9 cellular contexts compared by ENCODE assay signal in the genomic region with DNA sequence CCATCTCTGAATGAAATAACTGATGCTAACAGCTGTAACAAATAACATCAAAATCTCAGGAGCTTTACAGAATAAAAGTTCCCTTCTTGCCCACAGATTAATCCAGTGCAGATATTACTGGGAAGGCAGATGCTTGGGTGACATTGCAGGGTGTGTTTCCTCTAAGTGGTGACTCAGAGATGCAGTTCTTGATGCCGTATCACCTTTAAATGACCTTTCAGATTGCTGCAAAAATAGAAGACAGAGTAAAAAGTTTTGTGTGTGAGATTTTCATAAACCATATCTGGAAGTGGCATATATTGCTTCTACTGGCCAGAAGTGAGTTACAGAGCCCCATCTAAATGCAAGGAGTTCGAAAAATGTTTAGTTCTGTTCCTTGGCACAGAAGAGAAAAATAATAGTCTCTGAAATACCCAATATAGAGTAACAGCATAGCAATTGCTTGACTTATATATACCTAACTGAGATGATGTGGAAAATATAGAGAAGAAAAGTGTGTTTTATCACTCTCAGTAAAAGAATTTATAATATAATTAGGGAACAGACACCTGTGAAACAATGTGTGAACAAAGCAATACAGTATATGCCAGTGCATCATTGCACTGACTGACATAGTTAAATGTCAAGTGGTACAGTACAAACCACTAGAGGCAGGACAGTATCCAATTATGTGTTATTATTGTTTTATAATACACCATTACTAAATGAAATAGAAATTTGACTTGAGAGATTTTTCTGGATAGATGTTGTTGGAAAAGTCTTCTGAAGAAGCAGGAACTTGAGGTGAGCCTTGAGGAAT.
DNase-seq lines count a peak whose midpoint lies in the region; ATAC-seq, FAIRE-seq and TF ChIP-seq lines count a peak whose summit lies in the region.
"Had no signal": no experiment of that assay in that cellular context is flagged by ENCODE, and none has a peak within 500 bp of the region (broad histone marks: within the 10 kb centered on the region; RNA-seq: fewer than 3 reads in every experiment).

No MANE protein-coding gene starts in this region.

- H3K4me3 Mint-ChIP-seq in T-helper 1 cell treated with Interleukin-12 subunit alpha and Interleukin-12 subunit beta and Interleukin-4 antibody, amounts not matched to agents 30 μg/mL and 1 μg/mL, for 36 hours = peak overlapping the region; percentile 4
- peak overlapping the region in 1 of 2 donors; percentile 0 for H3K4me3 Mint-ChIP-seq in stimulated activated naive CD8-positive, alpha-beta T cell treated with anti-CD3 and anti-CD28 coated beads, Interleukin-15, amount 100 ng/mL, for 72 hours
- H3K4me3 Mint-ChIP-seq: neural crest cell had no signal

- H3K27me3 Mint-ChIP-seq in T-helper 1 cell treated with Interleukin-12 subunit alpha and Interleukin-12 subunit beta and Interleukin-4 antibody, amounts not matched to agents 30 μg/mL and 1 μg/mL, for 36 hours (ENCODE audit: low read depth) = no peaks in the 10 kb centered on the region
- H3K27me3 Mint-ChIP-seq in stimulated activated naive CD8-positive, alpha-beta T cell treated with anti-CD3 and anti-CD28 coated beads, Interleukin-15, amount 100 ng/mL, for 72 hours = no peaks in the 10 kb centered on the region

- H3K4me1 ChIP-seq in pancreas = no peaks in the 10 kb centered on the region
- no peaks in the 10 kb centered on the region for H3K4me1 ChIP-seq in aorta (ENCODE audit: control insufficient read depth in 1 of 2, insufficient read depth in 2 of 2, low read length in 2 of 2)

- H3K36me3 Mint-ChIP-seq in T-helper 1 cell treated with Interleukin-12 subunit alpha and Interleukin-12 subunit beta and Interleukin-4 antibody, amounts not matched to agents 30 μg/mL and 1 μg/mL, for 36 hours (ENCODE audit: low read depth) = peaks cover 18% of the 10 kb centered on the region

- H3K27ac ChIP-seq in pancreas = no peak overlapping the region
- no peak overlapping the region for H3K27ac ChIP-seq in aorta (ENCODE audit: low read depth in 1 of 2, low read length in 2 of 2)

- no peak for TF ChIP-seq CTCF in pancreas (IDR thresholded peaks at IDR 0.05)

- intact Hi-C loops in pancreas (cut with DNase I) (no loop called here), aorta (cut with DNase I) (no loop called here)

- H3K27ac Mint-ChIP-seq in T-helper 1 cell treated with Interleukin-12 subunit alpha and Interleukin-12 subunit beta and Interleukin-4 antibody, amounts not matched to agents 30 μg/mL and 1 μg/mL, for 36 hours = peak overlapping the region; percentile 46
- H3K27ac Mint-ChIP-seq in stimulated activated naive CD8-positive, alpha-beta T cell treated with anti-CD3 and anti-CD28 coated beads, Interleukin-15, amount 100 ng/mL, for 72 hours = peak overlapping the region in 1 of 2 donors; percentile 8

- H3K9me3 Mint-ChIP-seq in T-helper 1 cell treated with Interleukin-12 subunit alpha and Interleukin-12 subunit beta and Interleukin-4 antibody, amounts not matched to agents 30 μg/mL and 1 μg/mL, for 36 hours = peaks cover 16% of the 10 kb centered on the region
- H3K9me3 Mint-ChIP-seq in stimulated activated naive CD8-positive, alpha-beta T cell treated with anti-CD3 and anti-CD28 coated beads, Interleukin-15, amount 100 ng/mL, for 72 hours = peaks cover 11 to 19% of the 10 kb centered on the region in 2 donors
- H3K9me3 Mint-ChIP-seq: neural crest cell had no signal

- WGBS in pancreas, 2 donors = 21 to 68% methylated on average over 2 of the region's 2 CpGs
- 27 to 64% methylated on average over 2 of the region's 2 CpGs for WGBS in aorta, 2 donors

- DNase-seq in stimulated activated CD4-positive, alpha-beta T cell treated with anti-CD3 and anti-CD28 coated beads, Interleukin-15, amount 100 ng/mL, for 24 hours = peak; percentile 32
- DNase-seq in stimulated activated CD4-positive, alpha-beta T cell treated with anti-CD3 and anti-CD28 coated beads, Interleukin-2, amount 100 ng/mL, for 48 hours = no peak
- DNase-seq in stimulated activated naive CD8-positive, alpha-beta T cell treated with anti-CD3 and anti-CD28 coated beads, Interleukin-15, amount 100 ng/mL, for 72 hours = no peak
- DNase-seq in pancreas = no peak
- no peak for DNase-seq in aorta

- H3K36me3 ChIP-seq in pancreas = no peaks in the 10 kb centered on the region
- no peaks in the 10 kb centered on the region for H3K36me3 ChIP-seq in aorta (ENCODE audit: control insufficient read depth in 1 of 2, insufficient read depth in 2 of 2, low read length in 1 of 2)

- no peak for FAIRE-seq in pancreas (lab: Jason Lieb, UNC)

- ATAC-seq in HG02870 (IDR thresholded peaks at IDR 0.05; ENCODE audit: unreplicated experiment) = peak; percentile 63
- peak; percentile 72 for ATAC-seq in stimulated activated naive CD8-positive, alpha-beta T cell treated with anti-CD3 and anti-CD28 coated beads, Interleukin-15, amount 100 ng/mL, for 72 hours
- no peak for ATAC-seq in esophagus mucosa
- no peak for ATAC-seq in pancreas
- ATAC-seq in aorta (ENCODE audit: low FRiP score) = no peak

- H3K27me3 ChIP-seq in pancreas = no peaks in the 10 kb centered on the region
- no peaks in the 10 kb centered on the region for H3K27me3 ChIP-seq in aorta (ENCODE audit: control insufficient read depth in 1 of 2, insufficient read depth in 2 of 2, low read length in 1 of 2)

- H3K9me3 ChIP-seq in pancreas (no peaks in the 10 kb centered on the region), aorta (ENCODE audit: control insufficient read depth, low read length) (no peaks in the 10 kb centered on the region)

- H3K4me3 ChIP-seq in pancreas (no peak overlapping the region), aorta (ENCODE audit: low read length in 2 of 2) (no peak overlapping the region)

- H3K4me1 Mint-ChIP-seq in T-helper 1 cell treated with Interleukin-12 subunit alpha and Interleukin-12 subunit beta and Interleukin-4 antibody, amounts not matched to agents 30 μg/mL and 1 μg/mL, for 36 hours (ENCODE audit: low read depth) = peaks cover 39% of the 10 kb centered on the region
- H3K4me1 Mint-ChIP-seq in stimulated activated naive CD8-positive, alpha-beta T cell treated with anti-CD3 and anti-CD28 coated beads, Interleukin-15, amount 100 ng/mL, for 72 hours = peaks cover 57% of the 10 kb centered on the region
- H3K4me1 Mint-ChIP-seq: neural crest cell had no signal

Comparison
In these comparisons a context has a peak if more than half of its experiments do, and no peak if none do; other contexts are left out.
1. ATAC-seq: peak in HG02870 (single experiment) and stimulated activated naive CD8-positive, alpha-beta T cell treated with anti-CD3 and anti-CD28 coated beads, Interleukin-15, amount 100 ng/mL, for 72 hours (single experiment); none in esophagus mucosa (single experiment), pancreas (0 of 4) and aorta (single experiment).